In genomic region chr14:64689292-64689691, GRCh38 we compare ENCODE assay signal across 21 cellular contexts. TPM values are rescaled to one million over a fixed set of nuclear protein-coding genes. Genes with fewer than 3 reads are reported as not detected.
DNase-seq lines count a peak whose midpoint lies in the region; ATAC-seq and TF ChIP-seq lines count a peak whose summit lies in the region.
"Had no signal": no experiment of that assay in that cellular context is flagged by ENCODE, and none has a peak within 500 bp of the region (broad histone marks: within the 10 kb centered on the region; RNA-seq: fewer than 3 reads in every experiment).

No MANE protein-coding gene starts in this region.

- POLR2A ChIA-PET in CD4-positive, alpha-beta memory T cell (lab: Charles Lee; ENCODE audit: partially characterized antibody): interaction anchor here (1.4 to 15.4 kb wide), 7 partner anchors 9 to 73 kb away, joined by 4 to 178 read pairs (median 8); partner anchors contain the start of gene PLEKHG3
- POLR2A ChIA-PET in T-cell (lab: Charles Lee): no interaction called here

- CTCF ChIA-PET in CD4-positive, alpha-beta memory T cell (lab: Charles Lee; ENCODE audit: partially characterized antibody): interaction anchor here (0.9 to 2.6 kb wide), 15 partner anchors 8 to 202 kb away, joined by 3 to 14 read pairs (median 4); partner anchors contain the start of gene PLEKHG3
- CTCF ChIA-PET in T-cell (lab: Charles Lee): no interaction called here

- no peak overlapping the region for H3K4me3 ChIP-seq in CD4-positive, alpha-beta memory T cell (ENCODE audit: low read length in 2 of 2)
- no peak overlapping the region for H3K4me3 ChIP-seq in mucosa of descending colon
- H3K4me3 ChIP-seq: MG63, SK-N-MC had no signal

- H3K4me1 Mint-ChIP-seq in CD4-positive, alpha-beta memory T cell: peaks cover 31 to 64% (median 47%) of the 10 kb centered on the region in 4 donors
- peaks cover 18 to 47% (median 24%) of the 10 kb centered on the region in 3 donors for H3K4me1 Mint-ChIP-seq in T-cell

- no peaks in the 10 kb centered on the region for H3K9me3 ChIP-seq in CD4-positive, alpha-beta memory T cell (ENCODE audit: control insufficient read depth in 1 of 2, low read length in 2 of 2)
- H3K9me3 ChIP-seq in mucosa of descending colon: no peaks in the 10 kb centered on the region
- H3K9me3 ChIP-seq: MG63 had no signal

- H3K36me3 Mint-ChIP-seq in CD4-positive, alpha-beta memory T cell: no peaks in the 10 kb centered on the region
- H3K36me3 Mint-ChIP-seq in T-cell: no peaks in the 10 kb centered on the region

- intact Hi-C loops in CD4-positive, alpha-beta memory T cell (cut with micrococcal nuclease): loop anchor here (2.0 to 5.0 kb wide), 2 partner anchors 16 to 68 kb away; partner anchors contain the start of gene PLEKHG3
- intact Hi-C loops in mucosa of descending colon (cut with DNase I, micrococcal nuclease): no loop called here

- peaks cover 0 to 2% (median 0%) of the 10 kb centered on the region in 8 donors for H3K9me3 Mint-ChIP-seq in CD4-positive, alpha-beta memory T cell
- H3K9me3 Mint-ChIP-seq in T-cell: no peaks in the 10 kb centered on the region
- H3K9me3 Mint-ChIP-seq: H9 had no signal

- H3K27ac ChIP-seq in CD4-positive, alpha-beta memory T cell (ENCODE audit: low read depth, low read length): no peak overlapping the region
- H3K27ac ChIP-seq: 22Rv1, C4-2B, SK-N-MC had no signal

- no peak for ATAC-seq in T-cell (replicated peaks in 1 of 4)
- ATAC-seq in mucosa of descending colon: peak; percentile 67
- no peak for ATAC-seq in HG02870 (IDR thresholded peaks at IDR 0.05; ENCODE audit: unreplicated experiment)

- no peaks in the 10 kb centered on the region for H3K27me3 ChIP-seq in CD4-positive, alpha-beta memory T cell (ENCODE audit: insufficient read depth, low read length)
- H3K27me3 ChIP-seq: MG63 had no signal

- no peak for TF ChIP-seq CTCF in mucosa of descending colon (IDR thresholded peaks at IDR 0.05)

- peaks cover 33% of the 10 kb centered on the region for H3K4me1 ChIP-seq in CD4-positive, alpha-beta memory T cell (ENCODE audit: insufficient read depth, low read length)
- peaks cover 27% of the 10 kb centered on the region for H3K4me1 ChIP-seq in mucosa of descending colon (ENCODE audit: low read depth)

- H3K27me3 Mint-ChIP-seq in CD4-positive, alpha-beta memory T cell: no peaks in the 10 kb centered on the region
- peaks cover 0 to 1% of the 10 kb centered on the region in 2 donors for H3K27me3 Mint-ChIP-seq in T-cell

- H3K4me3 Mint-ChIP-seq in CD4-positive, alpha-beta memory T cell: peak overlapping the region in 7 of 8 donors; percentile 43 to 77 (median 71)
- H3K4me3 Mint-ChIP-seq in T-cell: no peak overlapping the region
- H3K4me3 Mint-ChIP-seq: H9 had no signal

- peak; percentile 49 for DNase-seq in DMS53 (lab: John Stamatoyannopoulos, UW)
- no peak for DNase-seq in DMS53 treated with DMSO at 0.1 percent for 48 hours (lab: John Stamatoyannopoulos, UW; ENCODE audit: unreplicated experiment)
- no peak for DNase-seq in CD4-positive, alpha-beta memory T cell
- DNase-seq in T-cell: no peak
- no peak for DNase-seq in mucosa of descending colon
- DNase-seq in KG1 (lab: John Stamatoyannopoulos, UW): no peak
- no peak for DNase-seq in NCI-H524 treated with DMSO at 0.1 percent for 48 hours (lab: John Stamatoyannopoulos, UW)
- DNase-seq: AML-193, H9, IMR-90, Karpas-422, MG63, NCI-H1048, NCI-H1436, NCI-H2029, NCI-H345, SHP77 had no signal

- H3K36me3 ChIP-seq in CD4-positive, alpha-beta memory T cell (ENCODE audit: insufficient read depth, low read length): no peaks in the 10 kb centered on the region
- H3K36me3 ChIP-seq in mucosa of descending colon (ENCODE audit: low read depth): no peaks in the 10 kb centered on the region
- H3K36me3 ChIP-seq: MG63 had no signal

- peak overlapping the region in 6 of 7 donors; percentile 47 to 81 (median 64) for H3K27ac Mint-ChIP-seq in CD4-positive, alpha-beta memory T cell
- peak overlapping the region; percentile 62 to 80 for H3K27ac Mint-ChIP-seq in T-cell
- H3K27ac Mint-ChIP-seq: H9 had no signal

RNA-seq across cellular contexts. Expression of gene PLEKHG3, which starts 14.9 kb away (rescaled TPM):
- total RNA-seq in CD4-positive, alpha-beta memory T cell: 10 to 100 TPM; 53.3 to 56.5 TPM
- polyA plus RNA-seq in CD4-positive, alpha-beta memory T cell: 10 to 100 TPM; 10.8 to 62.6 TPM
- total RNA-seq in T-cell (10 to 100 TPM; 12.4 to 58.2 (median 27.3) TPM), mucosa of descending colon (10 to 100 TPM; 72.0 to 96.6 (median 91.4) TPM)

Comparison
In these comparisons a context has a peak if more than half of its experiments do, and no peak if none do; other contexts are left out.
1. H3K4me3 Mint-ChIP-seq: peak in CD4-positive, alpha-beta memory T cell (7 of 8); none in T-cell (0 of 3).